In the genomic region with DNA sequence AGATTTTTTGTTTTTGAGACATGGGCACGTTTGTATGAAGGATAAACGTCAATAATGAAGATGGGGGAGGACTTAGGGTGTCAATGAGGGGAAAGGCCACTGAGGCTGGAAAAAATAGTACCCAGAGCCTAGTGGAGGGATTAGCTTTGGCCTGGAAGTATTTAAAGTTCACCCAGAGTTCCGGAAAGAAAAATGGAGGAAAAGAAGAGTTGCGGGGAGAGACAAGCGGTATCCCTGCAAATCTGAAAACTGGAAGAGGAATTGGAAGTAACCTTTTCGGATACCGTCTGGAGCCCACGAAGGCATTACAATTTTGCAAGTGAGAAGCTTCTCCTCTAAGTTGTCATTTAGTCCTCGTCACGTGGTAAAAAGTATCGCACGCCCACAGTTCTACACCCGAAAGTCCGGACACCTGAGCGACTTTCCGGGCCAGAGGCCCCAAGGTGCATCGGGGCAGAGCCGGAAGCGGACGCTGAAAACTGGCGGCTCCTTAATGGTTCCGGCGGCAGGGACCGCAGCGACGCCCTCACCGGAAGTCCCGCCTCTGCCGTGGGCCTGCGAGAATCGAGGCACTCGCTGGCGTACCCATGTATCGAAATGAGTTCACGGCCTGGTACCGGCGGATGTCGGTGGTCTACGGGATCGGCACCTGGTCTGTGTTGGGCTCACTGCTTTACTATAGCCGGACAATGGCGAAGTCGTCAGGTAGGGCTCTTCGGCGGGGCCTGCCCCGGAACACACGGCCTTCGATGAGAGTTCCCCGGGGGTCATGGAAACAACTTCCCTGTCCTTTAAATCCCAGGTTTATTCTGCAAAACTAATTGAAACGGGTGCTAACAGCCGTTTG, we compare ENCODE assay signal across 1 cellular context.
TF ChIP-seq lines count a peak whose summit lies in the region.

A gene with protein sequence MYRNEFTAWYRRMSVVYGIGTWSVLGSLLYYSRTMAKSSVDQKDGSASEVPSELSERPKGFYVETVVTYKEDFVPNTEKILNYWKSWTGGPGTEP (plus strand): TSS at position 541 of the 847 bp plus-strand sequence. CDS start 47 bp downstream, at position 588.

TF ChIP-seq in HEK293, 187 proteins besides CTCF, POLR2A, EP300 and RAD21 (continued from another document and continues in another):
- peak; percentile 84 for TF ChIP-seq PRDM10 (tag by site-specific recombination; IDR thresholded peaks at IDR 0.05)
- no peak for TF ChIP-seq RBAK (tag by site-specific recombination; IDR thresholded peaks at IDR 0.05)
- peak; percentile 92 for TF ChIP-seq ZEB2 (tag by site-specific recombination; IDR thresholded peaks at IDR 0.05)
- TF ChIP-seq, protein P1, sequence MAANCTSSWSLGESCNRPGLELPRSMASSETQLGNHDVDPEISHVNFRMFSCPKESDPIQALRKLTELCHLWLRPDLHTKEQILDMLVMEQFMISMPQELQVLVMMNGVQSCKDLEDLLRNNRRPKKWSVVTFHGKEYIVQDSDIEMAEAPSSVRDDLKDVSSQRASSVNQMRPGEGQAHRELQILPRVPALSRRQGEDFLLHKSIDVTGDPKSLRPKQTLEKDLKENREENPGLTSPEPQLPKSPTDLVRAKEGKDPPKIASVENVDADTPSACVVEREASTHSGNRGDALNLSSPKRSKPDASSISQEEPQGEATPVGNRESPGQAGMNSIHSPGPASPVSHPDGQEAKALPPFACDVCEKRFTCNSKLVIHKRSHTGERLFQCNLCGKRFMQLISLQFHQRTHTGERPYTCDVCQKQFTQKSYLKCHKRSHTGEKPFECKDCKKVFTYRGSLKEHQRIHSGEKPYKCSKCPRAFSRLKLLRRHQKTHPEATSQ (tag by site-specific recombination; IDR thresholded peaks at IDR 0.05) = peak; percentile 84; the same call in 1 of the 2 replicates
- TF ChIP-seq KLF9 (tag by site-specific recombination; IDR thresholded peaks at IDR 0.05; ENCODE audit: low read depth) = peak; percentile 43; the same call in 1 of the 2 replicates
- TF ChIP-seq, protein P2, sequence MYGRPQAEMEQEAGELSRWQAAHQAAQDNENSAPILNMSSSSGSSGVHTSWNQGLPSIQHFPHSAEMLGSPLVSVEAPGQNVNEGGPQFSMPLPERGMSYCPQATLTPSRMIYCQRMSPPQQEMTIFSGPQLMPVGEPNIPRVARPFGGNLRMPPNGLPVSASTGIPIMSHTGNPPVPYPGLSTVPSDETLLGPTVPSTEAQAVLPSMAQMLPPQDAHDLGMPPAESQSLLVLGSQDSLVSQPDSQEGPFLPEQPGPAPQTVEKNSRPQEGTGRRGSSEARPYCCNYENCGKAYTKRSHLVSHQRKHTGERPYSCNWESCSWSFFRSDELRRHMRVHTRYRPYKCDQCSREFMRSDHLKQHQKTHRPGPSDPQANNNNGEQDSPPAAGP (tag by site-specific recombination; IDR thresholded peaks at IDR 0.05) = peak; percentile 78; the same call in 1 of the 2 replicates
- TF ChIP-seq ZNF354C (tag by site-specific recombination; IDR thresholded peaks at IDR 0.05; ENCODE audit: borderline replicate concordance, low read depth) = no peak
- no peak for TF ChIP-seq ZNF341 (tag by site-specific recombination; IDR thresholded peaks at IDR 0.05; ENCODE audit: low read depth)
- TF ChIP-seq ZSCAN23 (tag by site-specific recombination; IDR thresholded peaks at IDR 0.05) = 0 out of 2 replicates have a peak, but pooled peaks have one; percentile 36
- TF ChIP-seq, protein P3, sequence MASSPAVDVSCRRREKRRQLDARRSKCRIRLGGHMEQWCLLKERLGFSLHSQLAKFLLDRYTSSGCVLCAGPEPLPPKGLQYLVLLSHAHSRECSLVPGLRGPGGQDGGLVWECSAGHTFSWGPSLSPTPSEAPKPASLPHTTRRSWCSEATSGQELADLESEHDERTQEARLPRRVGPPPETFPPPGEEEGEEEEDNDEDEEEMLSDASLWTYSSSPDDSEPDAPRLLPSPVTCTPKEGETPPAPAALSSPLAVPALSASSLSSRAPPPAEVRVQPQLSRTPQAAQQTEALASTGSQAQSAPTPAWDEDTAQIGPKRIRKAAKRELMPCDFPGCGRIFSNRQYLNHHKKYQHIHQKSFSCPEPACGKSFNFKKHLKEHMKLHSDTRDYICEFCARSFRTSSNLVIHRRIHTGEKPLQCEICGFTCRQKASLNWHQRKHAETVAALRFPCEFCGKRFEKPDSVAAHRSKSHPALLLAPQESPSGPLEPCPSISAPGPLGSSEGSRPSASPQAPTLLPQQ (tag by site-specific recombination; IDR thresholded peaks at IDR 0.05) = peak; percentile 82
- no peak for TF ChIP-seq ZNF792 (tag by site-specific recombination; IDR thresholded peaks at IDR 0.05)
- TF ChIP-seq, protein P4, sequence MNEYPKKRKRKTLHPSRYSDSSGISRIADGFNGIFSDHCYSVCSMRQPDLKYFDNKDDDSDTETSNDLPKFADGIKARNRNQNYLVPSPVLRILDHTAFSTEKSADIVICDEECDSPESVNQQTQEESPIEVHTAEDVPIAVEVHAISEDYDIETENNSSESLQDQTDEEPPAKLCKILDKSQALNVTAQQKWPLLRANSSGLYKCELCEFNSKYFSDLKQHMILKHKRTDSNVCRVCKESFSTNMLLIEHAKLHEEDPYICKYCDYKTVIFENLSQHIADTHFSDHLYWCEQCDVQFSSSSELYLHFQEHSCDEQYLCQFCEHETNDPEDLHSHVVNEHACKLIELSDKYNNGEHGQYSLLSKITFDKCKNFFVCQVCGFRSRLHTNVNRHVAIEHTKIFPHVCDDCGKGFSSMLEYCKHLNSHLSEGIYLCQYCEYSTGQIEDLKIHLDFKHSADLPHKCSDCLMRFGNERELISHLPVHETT (tag by site-specific recombination; IDR thresholded peaks at IDR 0.05) = peak; percentile 47; the same call in 1 of the 2 replicates
- TF ChIP-seq SP3 (tag by site-specific recombination; IDR thresholded peaks at IDR 0.05) = peak; percentile 62
- peak; percentile 90 for TF ChIP-seq ZNF76 (tag by site-specific recombination; IDR thresholded peaks at IDR 0.05; ENCODE audit: borderline replicate concordance, low read depth)
- no peak for TF ChIP-seq ZNF654 (tag by site-specific recombination; IDR thresholded peaks at IDR 0.05; ENCODE audit: low read depth)
- TF ChIP-seq ZNF26 (tag by site-specific recombination; IDR thresholded peaks at IDR 0.05) = no peak
- TF ChIP-seq, protein P5, sequence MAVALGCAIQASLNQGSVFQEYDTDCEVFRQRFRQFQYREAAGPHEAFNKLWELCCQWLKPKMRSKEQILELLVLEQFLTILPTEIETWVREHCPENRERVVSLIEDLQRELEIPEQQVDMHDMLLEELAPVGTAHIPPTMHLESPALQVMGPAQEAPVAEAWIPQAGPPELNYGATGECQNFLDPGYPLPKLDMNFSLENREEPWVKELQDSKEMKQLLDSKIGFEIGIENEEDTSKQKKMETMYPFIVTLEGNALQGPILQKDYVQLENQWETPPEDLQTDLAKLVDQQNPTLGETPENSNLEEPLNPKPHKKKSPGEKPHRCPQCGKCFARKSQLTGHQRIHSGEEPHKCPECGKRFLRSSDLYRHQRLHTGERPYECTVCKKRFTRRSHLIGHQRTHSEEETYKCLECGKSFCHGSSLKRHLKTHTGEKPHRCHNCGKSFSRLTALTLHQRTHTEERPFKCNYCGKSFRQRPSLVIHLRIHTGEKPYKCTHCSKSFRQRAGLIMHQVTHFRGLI (tag by site-specific recombination; IDR thresholded peaks at IDR 0.05) = peak; percentile 81; the same call in 1 of the 2 replicates
- 0 out of 2 replicates have a peak, but pooled peaks have one; percentile 23 for TF ChIP-seq YY2 (tag by site-specific recombination; IDR thresholded peaks at IDR 0.05)
- peak; percentile 97 for TF ChIP-seq ZBTB17 (tag by site-specific recombination; IDR thresholded peaks at IDR 0.05)
- TF ChIP-seq SETDB1 (IDR thresholded peaks at IDR 0.05; ENCODE audit: insufficient read length, low read length) = no peak
- TF ChIP-seq ZNF184 (tag by site-specific recombination; IDR thresholded peaks at IDR 0.05) = 0 out of 2 replicates have a peak, but pooled peaks have one; percentile 22
- TF ChIP-seq ZBTB1 (tag by site-specific recombination; IDR thresholded peaks at IDR 0.05) = no peak
- TF ChIP-seq, protein P6, sequence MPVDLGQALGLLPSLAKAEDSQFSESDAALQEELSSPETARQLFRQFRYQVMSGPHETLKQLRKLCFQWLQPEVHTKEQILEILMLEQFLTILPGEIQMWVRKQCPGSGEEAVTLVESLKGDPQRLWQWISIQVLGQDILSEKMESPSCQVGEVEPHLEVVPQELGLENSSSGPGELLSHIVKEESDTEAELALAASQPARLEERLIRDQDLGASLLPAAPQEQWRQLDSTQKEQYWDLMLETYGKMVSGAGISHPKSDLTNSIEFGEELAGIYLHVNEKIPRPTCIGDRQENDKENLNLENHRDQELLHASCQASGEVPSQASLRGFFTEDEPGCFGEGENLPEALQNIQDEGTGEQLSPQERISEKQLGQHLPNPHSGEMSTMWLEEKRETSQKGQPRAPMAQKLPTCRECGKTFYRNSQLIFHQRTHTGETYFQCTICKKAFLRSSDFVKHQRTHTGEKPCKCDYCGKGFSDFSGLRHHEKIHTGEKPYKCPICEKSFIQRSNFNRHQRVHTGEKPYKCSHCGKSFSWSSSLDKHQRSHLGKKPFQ (tag by site-specific recombination; IDR thresholded peaks at IDR 0.05) = no peak
- TF ChIP-seq ZNF544 (tag by site-specific recombination; IDR thresholded peaks at IDR 0.05) = no peak
- TF ChIP-seq ZNF114 (tag by site-specific recombination; IDR thresholded peaks at IDR 0.05) = no peak
- no peak for TF ChIP-seq ZNF768 (tag by site-specific recombination; IDR thresholded peaks at IDR 0.05)
- TF ChIP-seq PRDM4 (tag by site-specific recombination; IDR thresholded peaks at IDR 0.05) = peak; percentile 72
- peak; percentile 58; the same call in 1 of the 2 replicates for TF ChIP-seq KLF8 (tag by site-specific recombination; IDR thresholded peaks at IDR 0.05)
- TF ChIP-seq ZNF704 (tag by site-specific recombination; IDR thresholded peaks at IDR 0.05) = no peak
